ENCODE assay signal across 8 cellular contexts in genomic region chr11:119323532-119324033, GRCh38. TPM values are rescaled to one million over a fixed set of nuclear protein-coding genes. Genes with fewer than 3 reads are reported as not detected.
DNase-seq lines count a peak whose midpoint lies in the region; ATAC-seq and TF ChIP-seq lines count a peak whose summit lies in the region.

No MANE protein-coding gene starts in this region.

- no peak overlapping the region for H3K27ac Mint-ChIP-seq in activated naive CD4-positive, alpha-beta T cell treated with anti-CD3 and anti-CD28 coated beads, Interleukin-2, amount 50 U/mL, for 72 hours

- DNase-seq in DMS79 (lab: John Stamatoyannopoulos, UW) (peak; percentile 32), LoVo (ENCODE audit: low spot score) (peak; percentile 55), SKM-1 (lab: John Stamatoyannopoulos, UW; ENCODE audit: unreplicated experiment) (peak; percentile 31), heart right ventricle (peak in 1 of 2 donors; percentile 83), retinal pigment epithelial cell (ENCODE audit: low read depth) (no peak)
- DNase-seq in activated naive CD4-positive, alpha-beta T cell treated with anti-CD3 and anti-CD28 coated beads, Interleukin-2, amount 50 U/mL, for 72 hours (ENCODE audit: low spot score in 2 of 2) = peak; percentile 73 to 89

- intact Hi-C loops in heart right ventricle (cut with DNase I) = loop anchor here in 7 of 10 donors (2.0 to 10.0 kb wide), 5 partner anchors 116 to 221 kb away; partner anchors contain the start of genes CBL (in 5 of the 7), ABCG4 (in 1 of the 7) and DPAGT1 (in 1 of the 7)

- H3K9me3 Mint-ChIP-seq in activated naive CD4-positive, alpha-beta T cell treated with anti-CD3 and anti-CD28 coated beads, Interleukin-2, amount 50 U/mL, for 72 hours = no peaks in the 10 kb centered on the region

- no peaks in the 10 kb centered on the region for H3K36me3 ChIP-seq in heart right ventricle

- WGBS in heart right ventricle, 2 donors = 12 to 13% methylated on average over 8 of the region's 8 CpGs

- H3K4me1 ChIP-seq in heart right ventricle = peaks cover 4 to 55% (median 34%) of the 10 kb centered on the region in 9 donors

- no peaks in the 10 kb centered on the region for H3K9me3 ChIP-seq in heart right ventricle

- no peak for TF ChIP-seq POLR2A in GM18505 (IDR thresholded peaks at IDR 0.05; ENCODE audit: borderline replicate concordance, extremely low read depth, insufficient read depth, insufficient read length)

- H3K4me3 ChIP-seq in heart right ventricle (no peak overlapping the region), retinal pigment epithelial cell (ENCODE audit: low read length) (no peak overlapping the region)

- H3K27ac ChIP-seq in heart right ventricle = peak overlapping the region in 6 of 10 donors; percentile 6 to 99 (median 95)

- H3K27me3 ChIP-seq in heart right ventricle = peaks cover 0 to 27% (median 0%) of the 10 kb centered on the region in 7 donors

- H3K36me3 Mint-ChIP-seq in activated naive CD4-positive, alpha-beta T cell treated with anti-CD3 and anti-CD28 coated beads, Interleukin-2, amount 50 U/mL, for 72 hours = no peaks in the 10 kb centered on the region

- ATAC-seq in activated naive CD4-positive, alpha-beta T cell treated with anti-CD3 and anti-CD28 coated beads, Interleukin-2, amount 50 U/mL, for 72 hours = peak; percentile 10 to 30
- ATAC-seq in heart right ventricle (no peak), GM18505 (IDR thresholded peaks at IDR 0.05; ENCODE audit: unreplicated experiment) (no peak), HG03378 (IDR thresholded peaks at IDR 0.05; ENCODE audit: unreplicated experiment) (no peak)

- TF ChIP-seq CTCF in heart right ventricle (IDR thresholded peaks at IDR 0.05) (peak; percentile 68 to 87 (median 84)), retinal pigment epithelial cell (conservative IDR thresholded peaks at IDR 0.05; ENCODE audit: low read depth, low read length) (peak; percentile 81)

RNA-seq across cellular contexts. Expression of gene MCAM, which starts 6.7 kb away (rescaled TPM):
- 10 to 100 TPM in 1 of 2 donors, 1 to 10 TPM in 1; 3.5 to 15.7 TPM for total RNA-seq in activated naive CD4-positive, alpha-beta T cell treated with anti-CD3 and anti-CD28 coated beads, Interleukin-2, amount 50 U/mL, for 72 hours
- 100 to 1,000 TPM in 4 of 10 donors, 10 to 100 TPM in 6; 37.8 to 136 (median 96.9) TPM for total RNA-seq in heart right ventricle
- 10 to 100 TPM; 35.8 to 97.5 TPM for polyA plus RNA-seq in heart right ventricle

RNA-seq across cellular contexts. Expression of gene RNF26, which starts 10.7 kb away (rescaled TPM):
- 10 to 100 TPM; 37.6 to 38.8 TPM for total RNA-seq in activated naive CD4-positive, alpha-beta T cell treated with anti-CD3 and anti-CD28 coated beads, Interleukin-2, amount 50 U/mL, for 72 hours
- 10 to 100 TPM; 11.1 to 17.6 (median 13.4) TPM for total RNA-seq in heart right ventricle
- 10 to 100 TPM in 1 of 2 donors, 1 to 10 TPM in 1; 6.4 to 13.2 TPM for polyA plus RNA-seq in heart right ventricle

RNA-seq across cellular contexts. Expression of gene C1QTNF5, which starts 17.1 kb away (rescaled TPM):
- not detected for total RNA-seq in activated naive CD4-positive, alpha-beta T cell treated with anti-CD3 and anti-CD28 coated beads, Interleukin-2, amount 50 U/mL, for 72 hours
- total RNA-seq in heart right ventricle = 10 to 100 TPM; 11.4 to 25.1 (median 19.9) TPM
- 10 to 100 TPM; 32.8 to 35.7 TPM for polyA plus RNA-seq in heart right ventricle

RNA-seq across cellular contexts. Expression of gene MFRP, which starts 22.9 kb away (rescaled TPM):
- total RNA-seq in activated naive CD4-positive, alpha-beta T cell treated with anti-CD3 and anti-CD28 coated beads, Interleukin-2, amount 50 U/mL, for 72 hours = not detected
- not detected for total RNA-seq in heart right ventricle
- polyA plus RNA-seq in heart right ventricle = under 1 TPM in 1 of 2 donors, not detected in 1; 0.04 TPM

RNA-seq across cellular contexts. Expression of gene USP2, which starts 57.9 kb away (rescaled TPM):
- 1 to 10 TPM in 1 of 2 donors, under 1 TPM in 1; 0.66 to 1.3 TPM for total RNA-seq in activated naive CD4-positive, alpha-beta T cell treated with anti-CD3 and anti-CD28 coated beads, Interleukin-2, amount 50 U/mL, for 72 hours
- total RNA-seq in heart right ventricle = 100 to 1,000 TPM in 9 of 10 donors, 10 to 100 TPM in 1; 87.0 to 183 (median 136) TPM
- 10 to 100 TPM; 42.0 to 64.9 TPM for polyA plus RNA-seq in heart right ventricle

Comparison
In these comparisons a context has a peak if more than half of its experiments do, and no peak if none do; other contexts are left out.
1. ATAC-seq: peak in activated naive CD4-positive, alpha-beta T cell treated with anti-CD3 and anti-CD28 coated beads, Interleukin-2, amount 50 U/mL, for 72 hours (2 of 2); none in heart right ventricle (0 of 8), GM18505 (single experiment) and HG03378 (single experiment).
2. RNA of gene C1QTNF5, which starts 17.1 kb away (total RNA-seq): 11.4 to 25.1 TPM in heart right ventricle; not detected in activated naive CD4-positive, alpha-beta T cell treated with anti-CD3 and anti-CD28 coated beads, Interleukin-2, amount 50 U/mL, for 72 hours; every median in the first group is over 10 times any median in the second.